ENCODE assay signal across 1 cellular context in the genomic region with DNA sequence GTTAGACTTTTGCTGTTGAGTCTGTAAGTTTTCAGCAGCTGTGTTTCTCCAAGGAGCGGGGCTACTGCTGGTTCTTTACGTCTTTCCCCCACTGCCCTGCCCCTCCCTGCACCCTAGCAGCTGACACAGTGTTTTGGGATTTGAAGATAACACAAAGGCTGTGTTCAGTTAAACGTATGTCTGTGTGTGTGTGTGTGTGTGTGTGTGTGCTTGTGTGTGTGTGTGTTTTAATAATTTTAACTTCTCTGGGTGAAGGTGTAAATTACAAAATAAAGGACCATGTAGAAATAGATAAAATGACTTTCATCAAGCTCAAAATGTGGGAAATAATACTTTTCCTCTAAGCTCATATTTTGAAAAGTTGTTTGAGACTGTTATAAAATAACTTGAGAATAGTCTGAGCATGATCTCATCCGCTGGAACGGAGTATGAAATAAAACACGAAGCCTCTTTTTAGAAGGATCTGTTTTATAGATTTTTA.
A peak's percentile ranks its signal among the peaks of the same experiment; 100 is the strongest.
TF ChIP-seq lines count a peak whose summit lies in the region.

No MANE protein-coding gene starts in this region.

TF ChIP-seq in endothelial cell of umbilical vein, 7 proteins besides CTCF, POLR2A, EP300 and RAD21:
- TF ChIP-seq, protein P1, sequence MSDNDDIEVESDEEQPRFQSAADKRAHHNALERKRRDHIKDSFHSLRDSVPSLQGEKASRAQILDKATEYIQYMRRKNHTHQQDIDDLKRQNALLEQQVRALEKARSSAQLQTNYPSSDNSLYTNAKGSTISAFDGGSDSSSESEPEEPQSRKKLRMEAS (IDR thresholded peaks at IDR 0.05; ENCODE audit: insufficient read depth, insufficient read length) = no peak
- TF ChIP-seq GATA2 (IDR thresholded peaks at IDR 0.05; ENCODE audit: insufficient read depth, insufficient read length, low read depth, low read length) = peak; percentile 31
